In genomic region chr14:95300697-95301526, GRCh38 we compare ENCODE assay signal across 16 cellular contexts. TPM values are rescaled to one million over a fixed set of nuclear protein-coding genes. Genes with fewer than 3 reads are reported as not detected.
DNase-seq lines count a peak whose midpoint lies in the region; ATAC-seq and TF ChIP-seq lines count a peak whose summit lies in the region.
"Had no signal": no experiment of that assay in that cellular context is flagged by ENCODE, and none has a peak within 500 bp of the region (broad histone marks: within the 10 kb centered on the region; RNA-seq: fewer than 3 reads in every experiment).

No MANE protein-coding gene starts in this region.

- H3K4me1 Mint-ChIP-seq in WTC11: peaks cover 16% of the 10 kb centered on the region
- H3K4me1 Mint-ChIP-seq in progenitor cell of endocrine pancreas (ENCODE audit: low read depth): peaks cover 23% of the 10 kb centered on the region
- H3K4me1 Mint-ChIP-seq: CD4-positive, alpha-beta memory T cell had no signal

- peaks cover 8% of the 10 kb centered on the region for H3K9me3 Mint-ChIP-seq in WTC11
- peaks cover 4% of the 10 kb centered on the region for H3K9me3 Mint-ChIP-seq in progenitor cell of endocrine pancreas (ENCODE audit: low read depth)
- peaks cover under 1 to 7% of the 10 kb centered on the region in 2 donors for H3K9me3 Mint-ChIP-seq in activated naive CD4-positive, alpha-beta T cell treated with anti-CD3 and anti-CD28 coated beads, Interleukin-2, amount 50 U/mL, for 72 hours

- H4K20me1 ChIP-seq in BLaER1: peaks cover 28% of the 10 kb centered on the region

- H3K4me2 ChIP-seq in BLaER1: peak overlapping the region; percentile 90

- H3K4me3 Mint-ChIP-seq in WTC11: no peak overlapping the region
- H3K4me3 Mint-ChIP-seq in progenitor cell of endocrine pancreas (ENCODE audit: low read depth): no peak overlapping the region
- H3K4me3 Mint-ChIP-seq: CD4-positive, alpha-beta memory T cell had no signal

- H3K4me1 ChIP-seq in BLaER1: peaks cover 96% of the 10 kb centered on the region
- H3K4me1 ChIP-seq: HAP-1 had no signal

- H3K36me3 Mint-ChIP-seq in WTC11 (peaks cover 7% of the 10 kb centered on the region; the same call in 1 of the 2 replicates), progenitor cell of endocrine pancreas (ENCODE audit: insufficient read depth) (peaks cover 6% of the 10 kb centered on the region)
- H3K36me3 Mint-ChIP-seq in activated naive CD4-positive, alpha-beta T cell treated with anti-CD3 and anti-CD28 coated beads, Interleukin-2, amount 50 U/mL, for 72 hours: peaks cover 5 to 6% of the 10 kb centered on the region in 2 donors
- H3K36me3 Mint-ChIP-seq: CD4-positive, alpha-beta memory T cell had no signal

- TF ChIP-seq CTCF in WTC11 (IDR thresholded peaks at IDR 0.05) (no peak), progenitor cell of endocrine pancreas (IDR thresholded peaks at IDR 0.05; ENCODE audit: unreplicated experiment) (no peak)

- peak overlapping the region; percentile 12; the same call in 1 of the 2 replicates for H3K27ac ChIP-seq in BLaER1
- peak overlapping the region; percentile 99 for H3K27ac ChIP-seq in layer of hippocampus (ENCODE audit: low read depth, low read length)
- H3K27ac ChIP-seq: HL-60, ovary, RWPE1 had no signal

- ATAC-seq in WTC11 (no peak), GM18502 (IDR thresholded peaks at IDR 0.05; ENCODE audit: poor library complexity, unreplicated experiment) (no peak), GM21360 (IDR thresholded peaks at IDR 0.05; ENCODE audit: unreplicated experiment) (no peak)
- no peak for ATAC-seq in activated naive CD4-positive, alpha-beta T cell treated with anti-CD3 and anti-CD28 coated beads, Interleukin-2, amount 50 U/mL, for 72 hours

- H3K4me3 ChIP-seq in BLaER1: no peak overlapping the region
- H3K4me3 ChIP-seq: HAP-1, ovary had no signal

- H3K9ac ChIP-seq in BLaER1: no peak overlapping the region

- no peak for DNase-seq in WTC11 (ENCODE audit: low spot score)
- DNase-seq in progenitor cell of endocrine pancreas (ENCODE audit: low spot score, unreplicated experiment): no peak
- DNase-seq in activated naive CD4-positive, alpha-beta T cell treated with anti-CD3 and anti-CD28 coated beads, Interleukin-2, amount 50 U/mL, for 72 hours (ENCODE audit: low spot score in 2 of 2): no peak
- DNase-seq in NCI-H748 (lab: John Stamatoyannopoulos, UW; ENCODE audit: unreplicated experiment): no peak
- DNase-seq: activated gamma-delta T cell treated with Interleukin-2 at 50 U/mL for 16 hours; aorta; CD4-positive, alpha-beta memory T cell; ovary had no signal

- CTCF ChIA-PET in WTC11 (lab: Charles Lee): no interaction called here

- H3K9me3 ChIP-seq in BLaER1: 0 out of 2 replicates have a peak, but pooled peaks cover under 1% of the 10 kb centered on the region
- H3K9me3 ChIP-seq: HAP-1, ovary had no signal

- POLR2A ChIA-PET in WTC11 (lab: Charles Lee): no interaction called here

- H3K27me3 Mint-ChIP-seq in WTC11 (ENCODE audit: low read depth) (no peaks in the 10 kb centered on the region; the same call in none of the 2 replicates), progenitor cell of endocrine pancreas (peaks cover 56% of the 10 kb centered on the region)

- no peak overlapping the region for H3K27ac Mint-ChIP-seq in WTC11
- peak overlapping the region; percentile 9 for H3K27ac Mint-ChIP-seq in progenitor cell of endocrine pancreas
- peak overlapping the region in 1 of 2 donors; percentile 30 for H3K27ac Mint-ChIP-seq in activated naive CD4-positive, alpha-beta T cell treated with anti-CD3 and anti-CD28 coated beads, Interleukin-2, amount 50 U/mL, for 72 hours
- H3K27ac Mint-ChIP-seq: IgD-negative memory B cell had no signal

- H3K36me3 ChIP-seq in BLaER1: no peaks in the 10 kb centered on the region
- H3K36me3 ChIP-seq: HAP-1, ovary had no signal

- no peaks in the 10 kb centered on the region for H3K27me3 ChIP-seq in BLaER1
- H3K27me3 ChIP-seq in layer of hippocampus (ENCODE audit: control insufficient read depth, insufficient read depth, low read length): no peaks in the 10 kb centered on the region
- H3K27me3 ChIP-seq: ovary had no signal

TF ChIP-seq in WTC11, 78 proteins besides CTCF, POLR2A, EP300 and RAD21:
- TF ChIP-seq GABPB1 (CRISPR knock-in tag; IDR thresholded peaks at IDR 0.05) (peak; percentile 86), ATF6 (CRISPR knock-in tag; IDR thresholded peaks at IDR 0.05) (no peak)

RNA-seq across cellular contexts. Expression of gene CLMN, which starts 18.8 kb away (rescaled TPM):
- 10.4 to 12.2 TPM (median 10.8 TPM) in 3 replicates for total RNA-seq in WTC11 (2021)
- 25.3 and 31.5 TPM in 2 replicates for total RNA-seq in progenitor cell of endocrine pancreas
- total RNA-seq in activated naive CD4-positive, alpha-beta T cell treated with anti-CD3 and anti-CD28 coated beads, Interleukin-2, amount 50 U/mL, for 72 hours: 1 to 10 TPM; 5.8 to 6.9 TPM
